In the genomic region with DNA sequence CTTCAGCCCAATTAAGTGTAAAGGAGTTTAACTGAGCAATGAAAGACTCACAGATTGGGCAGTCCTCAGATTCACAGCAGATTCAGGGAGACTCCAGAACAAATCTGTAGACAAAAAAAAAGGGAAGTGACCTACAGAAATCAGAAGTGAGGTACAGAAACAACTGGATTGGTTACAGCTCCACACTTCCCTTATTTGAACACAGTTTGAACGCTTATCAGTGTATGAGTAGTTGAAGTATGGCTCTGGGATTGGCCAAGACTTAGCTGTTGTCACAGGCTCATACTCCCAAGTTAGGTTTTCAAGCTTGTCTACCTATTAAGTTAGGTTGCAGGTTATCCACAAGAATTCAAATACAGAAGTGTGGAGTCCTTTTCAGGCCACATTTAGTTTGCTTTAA, we compare ENCODE assay signal across 13 cellular contexts.
DNase-seq lines count a peak whose midpoint lies in the region; ATAC-seq and TF ChIP-seq lines count a peak whose summit lies in the region.
"Had no signal": no experiment of that assay in that cellular context is flagged by ENCODE, and none has a peak within 500 bp of the region (broad histone marks: within the 10 kb centered on the region; RNA-seq: fewer than 3 reads in every experiment).

No MANE protein-coding gene starts in this region.

- H3K36me3 Mint-ChIP-seq in HFFc6 (ENCODE audit: low read depth) = no peaks in the 10 kb centered on the region
- H3K36me3 Mint-ChIP-seq: brain had no signal

- H3K27ac Mint-ChIP-seq in HFFc6 = no peak overlapping the region
- H3K27ac Mint-ChIP-seq: activated T-cell treated with anti-CD3 and anti-CD28 coated beads, Interleukin-2, amount 50 U/mL, for 24 hours; brain had no signal

- no peak for TF ChIP-seq CTCF in GM12865 (IDR thresholded peaks at IDR 0.05; ENCODE audit: insufficient read depth, low read depth, low read length, missing control alignments)
- no peak for TF ChIP-seq CTCF in HFFc6 (IDR thresholded peaks at IDR 0.05)

- no peak overlapping the region for H3K4me3 ChIP-seq in GM12865 (ENCODE audit: low read depth, low read length)
- H3K4me3 ChIP-seq: mucosa of descending colon, right atrium auricular region had no signal

- ATAC-seq in GM21515 (IDR thresholded peaks at IDR 0.05; ENCODE audit: unreplicated experiment) = peak; percentile 69
- ATAC-seq in HG03439 (IDR thresholded peaks at IDR 0.05; ENCODE audit: unreplicated experiment) = peak; percentile 62
- ATAC-seq: mucosa of descending colon had no signal

- no peak overlapping the region for H3K4me3 Mint-ChIP-seq in HFFc6
- H3K4me3 Mint-ChIP-seq: activated T-cell treated with anti-CD3 and anti-CD28 coated beads, Interleukin-2, amount 50 U/mL, for 24 hours; brain had no signal

- no peaks in the 10 kb centered on the region for H3K4me1 Mint-ChIP-seq in HFFc6 (ENCODE audit: low read depth)

- peak; percentile 51 for DNase-seq in GM12865 (ENCODE audit: low read depth)
- peak; percentile 69 for DNase-seq in SKM-1 treated with dmso at 0.1 percent for 144 hours (lab: John Stamatoyannopoulos, UW; ENCODE audit: unreplicated experiment)
- DNase-seq in HK-2 (ENCODE audit: unreplicated experiment) = no peak
- no peak for DNase-seq in NCI-H524 treated with DMSO at 0.1 percent for 48 hours (lab: John Stamatoyannopoulos, UW)
- no peak for DNase-seq in HFFc6
- no peak for DNase-seq in NCI-H748 treated with DMSO at 0.1 percent for 48 hours (lab: John Stamatoyannopoulos, UW)
- DNase-seq: activated T-cell treated with anti-CD3 and anti-CD28 coated beads, Interleukin-2, amount 50 U/mL, for 24 hours; DMS79; mucosa of descending colon had no signal

- peaks cover 4% of the 10 kb centered on the region for H3K27me3 Mint-ChIP-seq in HFFc6 (ENCODE audit: insufficient read depth)
- H3K27me3 Mint-ChIP-seq: brain had no signal

- no peaks in the 10 kb centered on the region for H3K9me3 Mint-ChIP-seq in HFFc6
- H3K9me3 Mint-ChIP-seq: activated T-cell treated with anti-CD3 and anti-CD28 coated beads, Interleukin-2, amount 50 U/mL, for 24 hours; brain had no signal

Comparison
In these comparisons a context has a peak if more than half of its experiments do, and no peak if none do; other contexts are left out.
1. DNase-seq: peak in GM12865 (single experiment) and SKM-1 treated with dmso at 0.1 percent for 144 hours (single experiment); none in HK-2 (single experiment), NCI-H524 treated with DMSO at 0.1 percent for 48 hours (single experiment), HFFc6 (single experiment) and NCI-H748 treated with DMSO at 0.1 percent for 48 hours (single experiment).